Comparison of ENCODE assay signal across 11 cellular contexts in genomic region chrY:11334151-11334550, GRCh38.
DNase-seq lines count a peak whose midpoint lies in the region; ATAC-seq and TF ChIP-seq lines count a peak whose summit lies in the region.
"Had no signal": no experiment of that assay in that cellular context is flagged by ENCODE, and none has a peak within 500 bp of the region (broad histone marks: within the 10 kb centered on the region; RNA-seq: fewer than 3 reads in every experiment).

No MANE protein-coding gene starts in this region.

- H3K9ac ChIP-seq in mammary epithelial cell (ENCODE audit: insufficient read depth, low read length): no peak overlapping the region

- H3K4me3 ChIP-seq in mammary epithelial cell (replicated peaks in 1 of 3; ENCODE audit: insufficient read depth in 1 of 3, low read depth in 2 of 3, low read length in 3 of 3): no peak overlapping the region
- H3K4me3 ChIP-seq: upper lobe of left lung had no signal

- no peak overlapping the region for H3K4me2 ChIP-seq in mammary epithelial cell (ENCODE audit: insufficient read depth, low read depth, low read length)

- no peak overlapping the region for H3K27ac ChIP-seq in mammary epithelial cell (ENCODE audit: insufficient read depth, low read depth, low read length)
- H3K27ac ChIP-seq: upper lobe of left lung had no signal

- 58% methylated on average over 12 of the region's 13 CpGs for whole genome bisulfite sequencing in mammary epithelial cell (ENCODE audit: low coverage, missing lambda C conversion rate)

- no peaks in the 10 kb centered on the region for H3K4me1 ChIP-seq in mammary epithelial cell (ENCODE audit: insufficient read depth, low read length)
- H3K4me1 ChIP-seq: upper lobe of left lung had no signal

- intact Hi-C loops in mammary epithelial cell (cut with micrococcal nuclease): no loop called here

- H2AFZ ChIP-seq in mammary epithelial cell (ENCODE audit: low read depth, low read length): no peak overlapping the region

- ATAC-seq in left lobe of liver: no peak
- no peak for ATAC-seq in GM19023 (IDR thresholded peaks at IDR 0.05; ENCODE audit: unreplicated experiment)
- ATAC-seq in GM21447 (IDR thresholded peaks at IDR 0.05; ENCODE audit: unreplicated experiment): no peak

- no peaks in the 10 kb centered on the region for H3K36me3 ChIP-seq in mammary epithelial cell (ENCODE audit: insufficient read depth, low read length)
- H3K36me3 ChIP-seq: upper lobe of left lung had no signal

- peak; percentile 9 for DNase-seq in A172 (ENCODE audit: low spot score)
- DNase-seq in GM13977 (ENCODE audit: low spot score): peak; percentile 33
- peak; percentile 5 for DNase-seq in mammary epithelial cell
- DNase-seq in left lobe of liver (ENCODE audit: low spot score): peak; percentile 45
- DNase-seq in DMS 273 (lab: John Stamatoyannopoulos, UW; ENCODE audit: unreplicated experiment): no peak
- no peak for DNase-seq in NCI-H82 (lab: John Stamatoyannopoulos, UW)
- DNase-seq: activated naive CD8-positive, alpha-beta T cell treated with anti-CD3 and anti-CD28 coated beads, Interleukin-2, amount 10 ng/mL, durations not matched to agents 7 days and 5 days; NCI-H146 had no signal

- dilution Hi-C loops in mammary epithelial cell (cut with HindIII; ENCODE audit: low sequenced_read_pairs): no loop called here

- in situ Hi-C loops in GM13977 (cut with MboI; ENCODE audit: low pct_unique_long_range_greater_than_20kb, low sequenced_read_pairs, unreplicated experiment): no loop called here
- in situ Hi-C loops in mammary epithelial cell (cut with MboI; ENCODE audit: low sequenced_read_pairs in 2 of 2): no loop called here

- no peaks in the 10 kb centered on the region for H3K9me3 ChIP-seq in mammary epithelial cell (replicated peaks; ENCODE audit: insufficient read depth, low read length)
- H3K9me3 ChIP-seq: upper lobe of left lung had no signal

- CTCF ChIA-PET in mammary epithelial cell (lab: Charles Lee; ENCODE audit: low non-redundant PET): no interaction called here

- no TSS peak for BruUV-seq in mammary epithelial cell (replicated peaks; lab: Mats Ljungman, UMichigan)

- H4K20me1 ChIP-seq in mammary epithelial cell (ENCODE audit: insufficient read depth, low read length): no peaks in the 10 kb centered on the region

- no peaks in the 10 kb centered on the region for H3K79me2 ChIP-seq in mammary epithelial cell (ENCODE audit: insufficient read depth, low read length)

- H3K27me3 ChIP-seq in mammary epithelial cell (ENCODE audit: insufficient read depth, low read length): no peaks in the 10 kb centered on the region
- H3K27me3 ChIP-seq: upper lobe of left lung had no signal

- TF ChIP-seq CTCF in GM13977 (IDR thresholded peaks at IDR 0.05; ENCODE audit: extremely low read depth, insufficient read depth, missing control alignments): no peak
- TF ChIP-seq CTCF in mammary epithelial cell (conservative IDR thresholded peaks at IDR 0.05 in 1 of 2, IDR thresholded peaks at IDR 0.05 in 1 of 2; ENCODE audit: extremely low read depth in 1 of 2, insufficient read depth in 1 of 2, low read depth in 1 of 2, low read length in 2 of 2): no peak

Comparison
In these comparisons a context has a peak if more than half of its experiments do, and no peak if none do; other contexts are left out.
1. DNase-seq: peak in A172 (single experiment), GM13977 (single experiment), mammary epithelial cell (single experiment) and left lobe of liver (single experiment); none in DMS 273 (single experiment) and NCI-H82 (single experiment).